ENCODE assay signal across 29 cellular contexts in the genomic region with DNA sequence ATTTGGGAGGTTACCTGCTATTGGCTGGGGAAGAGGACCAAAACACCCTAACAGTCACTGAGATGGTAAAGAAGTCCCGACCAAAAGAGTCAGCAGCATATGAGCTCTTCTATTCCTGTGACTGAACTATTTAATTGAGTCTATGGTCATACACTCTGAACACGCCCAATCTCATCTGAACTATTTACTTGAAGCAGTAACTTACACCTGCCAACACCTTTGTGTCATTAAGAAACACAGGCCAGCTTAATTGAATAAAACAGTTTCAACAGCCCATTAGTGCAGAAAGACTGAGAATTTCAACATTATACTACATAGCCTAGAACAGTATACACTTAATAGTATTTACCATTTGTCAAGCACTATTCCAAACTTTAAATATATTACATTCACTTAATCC. TPM values are rescaled to one million over a fixed set of nuclear protein-coding genes. Genes with fewer than 3 reads are reported as not detected.
"Had no signal": no experiment of that assay in that cellular context is flagged by ENCODE, and none has a peak within 500 bp of the region (broad histone marks: within the 10 kb centered on the region; RNA-seq: fewer than 3 reads in every experiment).

No MANE protein-coding gene starts in this region.

- ATAC-seq: activated naive CD4-positive, alpha-beta T cell treated with anti-CD3 and anti-CD28 coated beads, Interleukin-2, amount 50 U/mL, for 72 hours; activated naive CD8-positive, alpha-beta T cell treated with anti-CD3 and anti-CD28 coated beads, Interleukin-2, amount 50 U/mL, for 24 hours; activated T-cell treated with anti-CD3 and anti-CD28 coated beads, Interleukin-2, amount 50 U/mL, for 4 hours; body of pancreas had no signal

- H3K4me1 ChIP-seq: ascending aorta had no signal

- DNase-seq: activated CD4-positive, alpha-beta memory T cell treated with anti-CD3 and anti-CD28 coated beads for 36 hours; activated CD4-positive, alpha-beta T cell treated with anti-CD3 and anti-CD28 coated beads, Interleukin-2, amount 10 ng/mL, durations not matched to agents 7 days and 5 days; activated CD4-positive, CD25-positive, alpha-beta regulatory T cell; activated CD8-positive, alpha-beta memory T cell treated with anti-CD3 and anti-CD28 coated beads for 24 hours; activated effector memory CD4-positive, alpha-beta T cell treated with anti-CD3 and anti-CD28 coated beads, Interleukin-2, amount 50 U/mL, for 16 hours; activated naive CD4-positive, alpha-beta T cell treated with Interleukin-2 at 50 U/mL for 16 hours; activated naive CD8-positive, alpha-beta T cell treated with anti-CD3 and anti-CD28 coated beads, Interleukin-2, amount 50 U/mL, for 24 hours; activated T-cell treated with anti-CD3 and anti-CD28 coated beads, Interleukin-2, amount 50 U/mL, for 4 hours; amniotic stem cell; body of pancreas; central memory CD4-positive, alpha-beta T cell; Karpas-422; MM.1S; NCI-H1105; NCI-H1436; NCI-H1694 treated with DMSO at 0.1 percent for 48 hours; NCI-H2029 treated with DMSO at 0.1 percent for 48 hours; NCI-H510A treated with DMSO at 0.1 percent for 48 hours; NCI-H82; Peyer's patch; Right ventricle myocardium superior; SJCRH30; SK-N-SH; T-helper 1 cell had no signal

- H3K27ac ChIP-seq: ascending aorta, body of pancreas, RWPE1, SJCRH30, VCaP had no signal

- H3K27me3 ChIP-seq: ascending aorta, body of pancreas, Peyer's patch, SJCRH30 had no signal

- H3K4me3 ChIP-seq: ascending aorta, body of pancreas, Peyer's patch, SJCRH30 had no signal

- H3K36me3 ChIP-seq: ascending aorta, Peyer's patch, SJCRH30 had no signal

- H3K9me3 ChIP-seq: ascending aorta, body of pancreas, Peyer's patch, SJCRH30, SK-N-SH had no signal

RNA-seq across cellular contexts. Expression of gene OLFML2A, which starts 53.6 kb away (rescaled TPM):
- total RNA-seq: activated CD4-positive, alpha-beta memory T cell treated with anti-CD3 and anti-CD28 coated beads for 36 hours; activated CD4-positive, alpha-beta T cell treated with anti-CD3 and anti-CD28 coated beads, Interleukin-2, amount 10 ng/mL, durations not matched to agents 7 days and 5 days; activated naive CD4-positive, alpha-beta T cell treated with anti-CD3 and anti-CD28 coated beads, Interleukin-2, amount 50 U/mL, for 72 hours; T-helper 2 cell treated with Interferon-gamma antibody and Interleukin-4, amounts not matched to agents 100 ng/mL and 5 ng/mL, for 36 hours had no signal
